13 cellular contexts compared by ENCODE assay signal in the genomic region with DNA sequence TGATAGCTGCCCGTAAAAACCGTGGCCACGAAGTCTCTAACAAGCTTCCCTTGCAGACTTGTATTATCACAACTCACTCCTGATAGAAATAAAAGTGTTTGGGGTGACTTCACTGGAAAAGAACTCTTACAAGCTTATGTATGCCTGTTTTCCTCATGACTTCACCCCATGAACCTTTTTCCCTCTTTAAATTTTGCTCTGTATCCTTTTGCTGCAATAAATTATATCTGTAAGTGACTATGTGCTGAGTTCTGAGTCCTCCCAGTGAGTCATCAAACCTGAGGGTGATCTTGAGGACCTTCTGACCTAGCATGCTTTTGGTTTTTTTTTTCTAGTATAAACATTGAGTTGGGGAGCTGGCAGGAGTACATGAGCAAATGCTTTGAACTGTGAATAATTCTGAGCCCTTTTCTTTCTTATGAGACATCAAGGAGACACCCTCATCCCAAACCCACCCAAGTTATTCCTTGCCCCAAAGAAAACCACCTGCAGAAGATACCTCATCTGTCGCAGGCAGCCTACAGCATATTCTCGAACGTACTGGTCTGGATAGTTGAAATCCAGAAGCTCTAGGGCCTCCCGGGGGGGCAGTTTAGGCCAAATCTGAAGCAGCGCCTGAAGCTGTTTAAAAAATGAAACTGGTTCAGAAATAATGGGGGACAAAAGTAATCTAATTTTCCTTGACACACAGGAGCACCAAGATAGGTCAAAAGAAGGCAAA.
DNase-seq lines count a peak whose midpoint lies in the region; ATAC-seq and TF ChIP-seq lines count a peak whose summit lies in the region.
"Had no signal": no experiment of that assay in that cellular context is flagged by ENCODE, and none has a peak within 500 bp of the region (broad histone marks: within the 10 kb centered on the region; RNA-seq: fewer than 3 reads in every experiment).

No MANE protein-coding gene starts in this region.

- intact Hi-C loops in IMR-90 (cut with micrococcal nuclease) (loop anchor here (1.0 to 10.0 kb wide), 5 partner anchors 8 to 630 kb away; partner anchors contain the start of genes CEP70, FAIM and PIK3CB), mammary epithelial cell (cut with micrococcal nuclease) (loop anchor here (2.0 to 5.0 kb wide), 3 partner anchors 100 to 217 kb away; partner anchors contain the start of genes CEP70 and PIK3CB), tibial artery (cut with DNase I; ENCODE audit: low total_unique reads) (loop anchor here (10.0 kb wide), 1 partner anchor 90 kb away; the partner anchor contains the start of gene FAIM)

- no TSS peak for BruUV-seq in IMR-90 (replicated peaks; lab: Mats Ljungman, UMichigan)
- no TSS peak for BruUV-seq in mammary epithelial cell (replicated peaks; lab: Mats Ljungman, UMichigan)

- no peaks in the 10 kb centered on the region; a peak in 1 of 4 replicates for H3K79me1 ChIP-seq in IMR-90 (ENCODE audit: low read depth in 1 of 2, low read length in 2 of 2)

- H3K9me3 ChIP-seq in IMR-90 (ENCODE audit: control insufficient read depth, insufficient read depth, low read length) = no peaks in the 10 kb centered on the region
- H3K9me3 ChIP-seq in mammary epithelial cell (replicated peaks; ENCODE audit: insufficient read depth, low read length) = no peaks in the 10 kb centered on the region
- H3K9me3 ChIP-seq in mesodermal cell (ENCODE audit: control insufficient read depth, low read length) = no peaks in the 10 kb centered on the region
- no peaks in the 10 kb centered on the region for H3K9me3 ChIP-seq in tibial artery
- H3K9me3 ChIP-seq: Caco-2, sigmoid colon had no signal

- peak overlapping the region; percentile 73 for H3K4ac ChIP-seq in IMR-90 (ENCODE audit: low read depth, low read length)

- no peak for TF ChIP-seq RAD21 in IMR-90 (IDR thresholded peaks at IDR 0.05; ENCODE audit: low read length)

- 80% methylated on average over 1 of the region's 8 CpGs; no CpG with 5 or more reads in 1 of the 2 experiments for WGBS in IMR-90 (ENCODE audit: extremely low coverage in 2 of 2, insufficient read length in 1 of 2), 2 experiments
- 90% methylated on average over 8 of the region's 8 CpGs for WGBS in mammary epithelial cell (ENCODE audit: low coverage, missing lambda C conversion rate)
- WGBS in mesodermal cell (ENCODE audit: insufficient coverage in 2 of 2), 2 experiments = 83 to 100% methylated on average over 1 to 3 of the region's 8 CpGs

- H3K23ac ChIP-seq in IMR-90 (ENCODE audit: low read depth, low read length) = no peak overlapping the region

- TF ChIP-seq POLR2A in IMR-90 (IDR thresholded peaks at IDR 0.05; ENCODE audit: low read depth, low read length) = no peak

- dilution Hi-C loops in IMR-90 (cut with HindIII; ENCODE audit: low sequenced_read_pairs, unreplicated experiment) (no loop called here), mammary epithelial cell (cut with HindIII; ENCODE audit: low sequenced_read_pairs) (no loop called here)

- H3K9me1 ChIP-seq in IMR-90 (ENCODE audit: insufficient read depth, low read length) = no peaks in the 10 kb centered on the region

- H3K27ac ChIP-seq in IMR-90 (ENCODE audit: insufficient read depth, low read length) = peak overlapping the region; percentile 61
- H3K27ac ChIP-seq in mammary epithelial cell (ENCODE audit: insufficient read depth, low read depth, low read length) = no peak overlapping the region
- peak overlapping the region; percentile 37 for H3K27ac ChIP-seq in mesodermal cell (ENCODE audit: low read depth, low read length, severe bottlenecking)
- H3K27ac ChIP-seq in tibial artery = no peak overlapping the region

- TF ChIP-seq CTCF in AG09319 (IDR thresholded peaks at IDR 0.05; ENCODE audit: low read depth, low read length) (no peak), IMR-90 (conservative IDR thresholded peaks at IDR 0.05; ENCODE audit: low read depth, low read length) (no peak), mammary epithelial cell (conservative IDR thresholded peaks at IDR 0.05 in 1 of 2, IDR thresholded peaks at IDR 0.05 in 1 of 2; ENCODE audit: extremely low read depth in 1 of 2, insufficient read depth in 1 of 2, low read depth in 1 of 2, low read length in 2 of 2) (no peak), tibial artery (IDR thresholded peaks at IDR 0.05) (no peak)

- H3K56ac ChIP-seq in IMR-90 (ENCODE audit: extremely low read depth, insufficient read depth, low read length) = no peak overlapping the region

- in situ Hi-C loops in IMR-90 (cut with MboI; ENCODE audit: low sequenced_read_pairs) (loop anchor here (5.0 to 25.0 kb wide), 2 partner anchors 223 to 643 kb away; partner anchors contain the start of gene MRPS22), mammary epithelial cell (cut with MboI; ENCODE audit: low sequenced_read_pairs in 2 of 2) (loop anchor here (5.0 kb wide), 1 partner anchor 223 kb away; no protein-coding TSS in a partner anchor)

- no peak overlapping the region for H3K4me3 ChIP-seq in IMR-90 (ENCODE audit: insufficient read depth, low read depth, low read length)
- H3K4me3 ChIP-seq in mammary epithelial cell (replicated peaks in 1 of 3; ENCODE audit: insufficient read depth in 1 of 3, low read depth in 2 of 3, low read length in 3 of 3) = no peak overlapping the region
- no peak overlapping the region for H3K4me3 ChIP-seq in mesodermal cell (ENCODE audit: extremely low read depth, insufficient read depth, low read length, poor library complexity, severe bottlenecking)
- no peak overlapping the region for H3K4me3 ChIP-seq in tibial artery
- H3K4me3 ChIP-seq: adrenal gland, sigmoid colon had no signal

- H2BK15ac ChIP-seq in IMR-90 (ENCODE audit: low read depth, low read length) = peak overlapping the region; percentile 38; the same call in 1 of the 3 replicates

- H3K18ac ChIP-seq in IMR-90 (ENCODE audit: low read depth, low read length) = no peak overlapping the region

- H2AK5ac ChIP-seq in IMR-90 (ENCODE audit: low read depth, low read length) = no peak overlapping the region; the same call in 1 of the 2 replicates

- H2AFZ ChIP-seq in IMR-90 (replicated peaks; ENCODE audit: low read length, poor library complexity) (no peak overlapping the region), mammary epithelial cell (ENCODE audit: low read depth, low read length) (no peak overlapping the region)

- no peak overlapping the region for H4K91ac ChIP-seq in IMR-90 (ENCODE audit: insufficient read depth, low read depth, low read length)

- H2AK9ac ChIP-seq in IMR-90 (replicated peaks; ENCODE audit: low read depth, low read length, poor library complexity) = peak overlapping the region; percentile 46

- peaks cover 4% of the 10 kb centered on the region for H3K4me1 ChIP-seq in IMR-90 (ENCODE audit: control insufficient read depth, insufficient read depth, low read length)
- peaks cover 10% of the 10 kb centered on the region for H3K4me1 ChIP-seq in mammary epithelial cell (ENCODE audit: insufficient read depth, low read length)
- H3K4me1 ChIP-seq in mesodermal cell (ENCODE audit: control insufficient read depth, insufficient read depth, low read length, poor library complexity, severe bottlenecking) = peaks cover 7% of the 10 kb centered on the region
- H3K4me1 ChIP-seq in tibial artery = peaks cover 0 to 8% (median 0%) of the 10 kb centered on the region in 4 donors
- H3K4me1 ChIP-seq: Caco-2 had no signal

- H3K36me3 ChIP-seq in IMR-90 (ENCODE audit: control insufficient read depth, insufficient read depth, low read length) (no peaks in the 10 kb centered on the region), mammary epithelial cell (ENCODE audit: insufficient read depth, low read length) (no peaks in the 10 kb centered on the region), mesodermal cell (ENCODE audit: control insufficient read depth, insufficient read depth, low read length) (no peaks in the 10 kb centered on the region), tibial artery (peaks cover 0 to 26% (median 4%) of the 10 kb centered on the region in 3 donors)

- no peak overlapping the region for H3K14ac ChIP-seq in IMR-90 (replicated peaks; ENCODE audit: low read depth, low read length)

- ATAC-seq in IMR-90 (ENCODE audit: low read depth) (peak; percentile 96), GM21528 (IDR thresholded peaks at IDR 0.05; ENCODE audit: low FRiP score, unreplicated experiment) (no peak), HG02840 (IDR thresholded peaks at IDR 0.05; ENCODE audit: low FRiP score, unreplicated experiment) (no peak)
- ATAC-seq: stimulated activated effector memory CD8-positive, alpha-beta T cell treated with anti-CD3 and anti-CD28 coated beads, Interleukin-12 subunit alpha, Interleukin-12 subunit beta, amount 100 ng/mL, for 72 hours had no signal

- peak; percentile 58 for DNase-seq in AG09319 (ENCODE audit: extremely low read depth, low read depth)
- DNase-seq in IMR-90 = peak; percentile 99
- peak; percentile 88 for DNase-seq in mammary epithelial cell
- DNase-seq in NCI-H2227 (lab: John Stamatoyannopoulos, UW; ENCODE audit: unreplicated experiment) = no peak
- no peak for DNase-seq in tibial artery
- DNase-seq: activated CD4-positive, alpha-beta T cell treated with anti-CD3 and anti-CD28 coated beads for 48 hours; Caco-2; sigmoid colon had no signal

- H3K27me3 ChIP-seq in IMR-90 (ENCODE audit: control insufficient read depth, insufficient read depth, low read length) = no peaks in the 10 kb centered on the region
- H3K27me3 ChIP-seq in mammary epithelial cell (ENCODE audit: insufficient read depth, low read length) = no peaks in the 10 kb centered on the region
- no peaks in the 10 kb centered on the region for H3K27me3 ChIP-seq in tibial artery
- H3K27me3 ChIP-seq: adrenal gland, sigmoid colon had no signal

- H3K79me2 ChIP-seq in mammary epithelial cell (ENCODE audit: insufficient read depth, low read length) = no peaks in the 10 kb centered on the region

- H2BK120ac ChIP-seq in IMR-90 (ENCODE audit: low read depth, low read length) = peak overlapping the region; percentile 45

- peaks cover 3% of the 10 kb centered on the region; the same call in 1 of the 2 replicates for H4K20me1 ChIP-seq in IMR-90 (ENCODE audit: insufficient read depth, low read length)
- no peaks in the 10 kb centered on the region for H4K20me1 ChIP-seq in mammary epithelial cell (ENCODE audit: insufficient read depth, low read length)

- peak overlapping the region; percentile 79 for H2BK20ac ChIP-seq in IMR-90 (ENCODE audit: low read depth, low read length)

- POLR2A ChIA-PET in IMR-90 (lab: Charles Lee; ENCODE audit: unreplicated experiment) = interaction anchor here (0.6 kb wide), 1 partner anchor 218 kb away, joined by 5 read pairs; no protein-coding TSS in a partner anchor

- H3K9ac ChIP-seq in IMR-90 (ENCODE audit: low read depth, low read length) (0 out of 2 replicates have a peak overlapping the region, but pooled peaks have one; percentile 48), mammary epithelial cell (ENCODE audit: insufficient read depth, low read length) (no peak overlapping the region)

- H4K8ac ChIP-seq in IMR-90 (ENCODE audit: low read depth in 2 of 2, low read length in 2 of 2) = peak overlapping the region in 1 of 2 experiments; percentile 71; a peak in 1 of 4 replicates

- no peak overlapping the region for H4K5ac ChIP-seq in IMR-90 (ENCODE audit: low read depth, low read length)

- H2BK5ac ChIP-seq in IMR-90 (ENCODE audit: low read depth, low read length, poor library complexity, severe bottlenecking) = peak overlapping the region; percentile 82

- CTCF ChIA-PET in IMR-90 (lab: Yijun Ruan, JAX) = interaction anchor here (0.9 to 11.3 kb wide), 4 partner anchors 100 to 234 kb away, joined by 3 to 94 read pairs (median 6); no protein-coding TSS in a partner anchor
- CTCF ChIA-PET in mammary epithelial cell (lab: Charles Lee; ENCODE audit: low non-redundant PET) = interaction anchor here (0.7 kb wide), 1 partner anchor 219 kb away, joined by 4 read pairs; no protein-coding TSS in a partner anchor

- H3K4me2 ChIP-seq in IMR-90 (ENCODE audit: low read depth, low read length) = peak overlapping the region; percentile 48
- no peak overlapping the region for H3K4me2 ChIP-seq in mammary epithelial cell (ENCODE audit: insufficient read depth, low read depth, low read length)

Comparison
In these comparisons a context has a peak if more than half of its experiments do, and no peak if none do; other contexts are left out.
1. DNase-seq: peak in AG09319 (single experiment), IMR-90 (single experiment) and mammary epithelial cell (single experiment); none in NCI-H2227 (single experiment) and tibial artery (0 of 2).
2. H3K27ac ChIP-seq: peak in IMR-90 (single experiment) and mesodermal cell (single experiment); none in mammary epithelial cell (single experiment) and tibial artery (0 of 2).